In the genomic region with DNA sequence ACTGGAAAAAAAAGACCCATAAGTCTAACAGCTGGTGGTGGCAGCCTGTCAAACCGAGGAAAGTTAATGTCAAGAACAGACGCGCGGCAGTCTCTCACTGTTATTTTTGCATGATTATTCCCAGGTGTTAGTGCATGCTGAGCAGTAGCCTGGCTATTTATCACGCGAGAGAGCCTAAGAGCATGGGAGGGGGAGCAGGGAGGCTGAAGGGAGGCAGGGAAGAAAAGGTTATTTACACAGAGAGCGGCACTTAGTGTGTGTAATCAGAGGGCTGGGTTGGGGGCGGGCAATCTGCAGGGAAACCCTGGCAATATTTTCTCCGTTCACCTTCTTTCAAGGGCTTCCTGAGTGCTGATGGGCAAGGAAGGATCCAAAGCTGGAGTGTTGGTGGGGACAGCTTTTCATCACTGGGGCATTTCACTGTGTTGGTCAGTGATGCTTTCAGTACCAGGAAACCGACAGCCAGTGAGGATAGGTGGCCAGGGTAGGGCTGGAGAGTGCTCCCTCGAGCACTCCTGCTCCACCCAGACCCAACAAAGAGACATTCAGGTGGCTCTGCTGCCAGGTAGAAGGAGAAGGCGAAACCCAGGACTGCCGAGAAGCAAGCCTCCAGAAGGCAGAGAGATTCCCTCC, we compare ENCODE assay signal across 1 cellular context.
TF ChIP-seq lines count a peak whose summit lies in the region.

No MANE protein-coding gene starts in this region.

TF ChIP-seq in GM12878, 131 proteins besides CTCF, POLR2A, EP300 and RAD21 (continued from another document):
- no peak for TF ChIP-seq MXI1 (IDR thresholded peaks at IDR 0.05; ENCODE audit: low read depth, low read length)
